22 cellular contexts compared by ENCODE assay signal in genomic region chr1:185229981-185230380, GRCh38.
DNase-seq lines count a peak whose midpoint lies in the region; FAIRE-seq and TF ChIP-seq lines count a peak whose summit lies in the region.
"Had no signal": no experiment of that assay in that cellular context is flagged by ENCODE, and none has a peak within 500 bp of the region (broad histone marks: within the 10 kb centered on the region; RNA-seq: fewer than 3 reads in every experiment).

No MANE protein-coding gene starts in this region.

- no peak for TF ChIP-seq CTCF in AG10803 (conservative IDR thresholded peaks at IDR 0.05; ENCODE audit: low read length)
- no peak for TF ChIP-seq CTCF in fibroblast of villous mesenchyme (IDR thresholded peaks at IDR 0.05; ENCODE audit: insufficient read depth, low read depth, low read length)
- TF ChIP-seq CTCF in uterus (IDR thresholded peaks at IDR 0.05) = no peak
- TF ChIP-seq CTCF in esophagus muscularis mucosa (IDR thresholded peaks at IDR 0.05) = no peak

- intact Hi-C loops in uterus (cut with DNase I; ENCODE audit: low total_unique reads) = no loop called here
- intact Hi-C loops in esophagus muscularis mucosa (cut with DNase I) = no loop called here

- H3K9me3 ChIP-seq in uterus (no peaks in the 10 kb centered on the region), esophagus muscularis mucosa (no peaks in the 10 kb centered on the region)
- H3K9me3 ChIP-seq: BE2C, SJCRH30 had no signal

- TF ChIP-seq EP300 in esophagus muscularis mucosa (IDR thresholded peaks at IDR 0.05) = no peak

- FAIRE-seq in GM19239 (lab: Jason Lieb, UNC) = peak; percentile 73
- FAIRE-seq: G401.6, GM12891, HepG2, RCC 7860 had no signal

- peak overlapping the region; percentile 26 to 70 for H3K27ac ChIP-seq in uterus
- H3K27ac ChIP-seq in esophagus muscularis mucosa (replicated peaks in 1 of 4) = no peak overlapping the region
- H3K27ac ChIP-seq: SJCRH30 had no signal

- H3K36me3 ChIP-seq in uterus (no peaks in the 10 kb centered on the region), esophagus muscularis mucosa (peaks cover 4 to 35% (median 11%) of the 10 kb centered on the region in 4 donors)
- H3K36me3 ChIP-seq: BE2C, SJCRH30 had no signal

- H3K4me1 ChIP-seq in uterus (no peaks in the 10 kb centered on the region), esophagus muscularis mucosa (no peaks in the 10 kb centered on the region)
- H3K4me1 ChIP-seq: BE2C, SJCRH30 had no signal

- WGBS in esophagus muscularis mucosa = 79% methylated on average over 2 of the region's 2 CpGs

- DNase-seq in AG10803 (ENCODE audit: low read depth) (peak; percentile 4), GM19239 (ENCODE audit: insufficient read length, low spot score) (no peak), fibroblast of villous mesenchyme (ENCODE audit: low read depth) (peak; percentile 28), uterus (no peak), NCI-H345 treated with DMSO at 0.1 percent for 48 hours (lab: John Stamatoyannopoulos, UW; ENCODE audit: unreplicated experiment) (no peak), RPMI8226 (no peak), esophagus muscularis mucosa (ENCODE audit: extremely low spot score) (no peak)
- DNase-seq: BE2C, Calu3, Karpas-422, NCI-H1092 treated with DMSO at 0.1 percent for 48 hours, NCI-H1436 treated with DMSO at 0.1 percent for 48 hours, NCI-H187 treated with DMSO at 0.1 percent for 48 hours, NCI-H2171 treated with DMSO at 0.1 percent for 48 hours, NCI-H345, NCI-H524, NCI-H748 treated with DMSO at 0.1 percent for 48 hours, SJCRH30 had no signal

- TF ChIP-seq POLR2A in uterus (IDR thresholded peaks at IDR 0.05) (no peak), esophagus muscularis mucosa (IDR thresholded peaks at IDR 0.05; ENCODE audit: low read depth) (no peak)

- no peak overlapping the region for H3K4me3 ChIP-seq in AG10803 (ENCODE audit: low read length)
- H3K4me3 ChIP-seq in fibroblast of villous mesenchyme (ENCODE audit: low read depth, low read length) = no peak overlapping the region
- no peak overlapping the region for H3K4me3 ChIP-seq in uterus
- H3K4me3 ChIP-seq in esophagus muscularis mucosa = no peak overlapping the region
- H3K4me3 ChIP-seq: SJCRH30 had no signal

- H3K27me3 ChIP-seq in uterus (no peaks in the 10 kb centered on the region), esophagus muscularis mucosa (no peaks in the 10 kb centered on the region)
- H3K27me3 ChIP-seq: BE2C, SJCRH30 had no signal

Comparison
In these comparisons a context has a peak if more than half of its experiments do, and no peak if none do; other contexts are left out.
1. DNase-seq: peak in AG10803 (single experiment) and fibroblast of villous mesenchyme (single experiment); none in GM19239 (single experiment), uterus (0 of 2), NCI-H345 treated with DMSO at 0.1 percent for 48 hours (single experiment), RPMI8226 (single experiment) and esophagus muscularis mucosa (single experiment).
2. H3K27ac ChIP-seq: peak in uterus (2 of 2); none in esophagus muscularis mucosa (0 of 4).